1 cellular context compared by ENCODE assay signal in the genomic region with DNA sequence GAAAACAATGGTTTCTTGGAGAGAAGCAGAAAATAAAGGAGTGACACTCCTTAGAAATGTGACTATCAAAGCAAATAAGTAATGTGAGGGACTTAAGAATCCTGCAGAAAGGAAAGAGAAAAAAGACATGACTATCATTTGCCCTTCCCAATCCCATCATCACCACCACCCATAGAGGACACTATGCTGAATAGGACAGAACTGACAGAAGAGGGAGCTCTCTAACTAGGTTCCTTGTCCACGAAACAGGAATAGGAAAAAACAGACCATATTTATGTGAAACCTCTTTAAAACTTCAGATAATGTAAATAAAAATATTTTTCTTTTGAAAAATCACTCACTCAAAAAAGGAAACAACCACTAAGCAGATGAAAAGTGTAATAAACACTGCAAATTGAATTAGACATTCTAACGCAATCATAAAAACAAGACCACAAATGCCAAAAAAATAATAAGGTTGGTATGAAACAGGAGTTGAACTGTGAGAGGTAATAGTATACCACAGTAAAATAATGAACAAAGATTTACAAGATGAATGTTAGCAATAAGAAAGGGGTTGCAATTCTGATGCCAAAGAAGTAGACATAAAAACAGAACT.
A peak's percentile ranks its signal among the peaks of the same experiment; 100 is the strongest.
TF ChIP-seq lines count a peak whose summit lies in the region.

No MANE protein-coding gene starts in this region.

TF ChIP-seq in K562, 482 proteins besides CTCF, POLR2A, EP300 and RAD21 (continued from another document):
- TF ChIP-seq ARID2 (IDR thresholded peaks at IDR 0.05) = peak; percentile 87
- no peak for TF ChIP-seq JUNB (CRISPR knock-in tag; conservative IDR thresholded peaks at IDR 0.05)
- TF ChIP-seq THRAP3 (IDR thresholded peaks at IDR 0.05; ENCODE audit: borderline replicate concordance) = no peak
- TF ChIP-seq TSC22D4 (tag; IDR thresholded peaks at IDR 0.05) = no peak
- TF ChIP-seq GTF2F1 (IDR thresholded peaks at IDR 0.05; ENCODE audit: low read depth, low read length) = no peak
- TF ChIP-seq CC2D1A (IDR thresholded peaks at IDR 0.05) = peak; percentile 49; the same call in 1 of the 2 replicates
- no peak for TF ChIP-seq ZBTB8A (IDR thresholded peaks at IDR 0.05; ENCODE audit: partially characterized antibody)
- TF ChIP-seq E2F3 (CRISPR knock-in tag; IDR thresholded peaks at IDR 0.05) = no peak
- TF ChIP-seq ZNF217 (CRISPR knock-in tag; IDR thresholded peaks at IDR 0.05) = no peak
- TF ChIP-seq, protein P1, sequence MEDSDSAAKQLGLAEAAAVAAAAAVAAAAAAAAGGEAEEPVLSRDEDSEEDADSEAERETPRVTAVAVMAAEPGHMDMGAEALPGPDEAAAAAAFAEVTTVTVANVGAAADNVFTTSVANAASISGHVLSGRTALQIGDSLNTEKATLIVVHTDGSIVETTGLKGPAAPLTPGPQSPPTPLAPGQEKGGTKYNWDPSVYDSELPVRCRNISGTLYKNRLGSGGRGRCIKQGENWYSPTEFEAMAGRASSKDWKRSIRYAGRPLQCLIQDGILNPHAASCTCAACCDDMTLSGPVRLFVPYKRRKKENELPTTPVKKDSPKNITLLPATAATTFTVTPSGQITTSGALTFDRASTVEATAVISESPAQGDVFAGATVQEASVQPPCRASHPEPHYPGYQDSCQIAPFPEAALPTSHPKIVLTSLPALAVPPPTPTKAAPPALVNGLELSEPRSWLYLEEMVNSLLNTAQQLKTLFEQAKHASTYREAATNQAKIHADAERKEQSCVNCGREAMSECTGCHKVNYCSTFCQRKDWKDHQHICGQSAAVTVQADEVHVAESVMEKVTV (CRISPR knock-in tag; IDR thresholded peaks at IDR 0.05) = peak; percentile 67
- TF ChIP-seq, protein P2, sequence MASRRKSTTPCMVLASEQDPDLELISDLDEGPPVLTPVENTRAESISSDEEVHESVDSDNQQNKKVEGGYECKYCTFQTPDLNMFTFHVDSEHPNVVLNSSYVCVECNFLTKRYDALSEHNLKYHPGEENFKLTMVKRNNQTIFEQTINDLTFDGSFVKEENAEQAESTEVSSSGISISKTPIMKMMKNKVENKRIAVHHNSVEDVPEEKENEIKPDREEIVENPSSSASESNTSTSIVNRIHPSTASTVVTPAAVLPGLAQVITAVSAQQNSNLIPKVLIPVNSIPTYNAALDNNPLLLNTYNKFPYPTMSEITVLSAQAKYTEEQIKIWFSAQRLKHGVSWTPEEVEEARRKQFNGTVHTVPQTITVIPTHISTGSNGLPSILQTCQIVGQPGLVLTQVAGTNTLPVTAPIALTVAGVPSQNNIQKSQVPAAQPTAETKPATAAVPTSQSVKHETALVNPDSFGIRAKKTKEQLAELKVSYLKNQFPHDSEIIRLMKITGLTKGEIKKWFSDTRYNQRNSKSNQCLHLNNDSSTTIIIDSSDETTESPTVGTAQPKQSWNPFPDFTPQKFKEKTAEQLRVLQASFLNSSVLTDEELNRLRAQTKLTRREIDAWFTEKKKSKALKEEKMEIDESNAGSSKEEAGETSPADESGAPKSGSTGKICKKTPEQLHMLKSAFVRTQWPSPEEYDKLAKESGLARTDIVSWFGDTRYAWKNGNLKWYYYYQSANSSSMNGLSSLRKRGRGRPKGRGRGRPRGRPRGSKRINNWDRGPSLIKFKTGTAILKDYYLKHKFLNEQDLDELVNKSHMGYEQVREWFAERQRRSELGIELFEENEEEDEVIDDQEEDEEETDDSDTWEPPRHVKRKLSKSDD (conservative IDR thresholded peaks at IDR 0.05; ENCODE audit: low read length) = no peak
- TF ChIP-seq, protein P3, sequence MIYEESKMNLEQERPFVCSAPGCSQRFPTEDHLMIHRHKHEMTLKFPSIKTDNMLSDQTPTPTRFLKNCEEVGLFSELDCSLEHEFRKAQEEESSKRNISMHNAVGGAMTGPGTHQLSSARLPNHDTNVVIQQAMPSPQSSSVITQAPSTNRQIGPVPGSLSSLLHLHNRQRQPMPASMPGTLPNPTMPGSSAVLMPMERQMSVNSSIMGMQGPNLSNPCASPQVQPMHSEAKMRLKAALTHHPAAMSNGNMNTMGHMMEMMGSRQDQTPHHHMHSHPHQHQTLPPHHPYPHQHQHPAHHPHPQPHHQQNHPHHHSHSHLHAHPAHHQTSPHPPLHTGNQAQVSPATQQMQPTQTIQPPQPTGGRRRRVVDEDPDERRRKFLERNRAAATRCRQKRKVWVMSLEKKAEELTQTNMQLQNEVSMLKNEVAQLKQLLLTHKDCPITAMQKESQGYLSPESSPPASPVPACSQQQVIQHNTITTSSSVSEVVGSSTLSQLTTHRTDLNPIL (CRISPR knock-in tag; IDR thresholded peaks at IDR 0.05) = no peak
- peak; percentile 88 for TF ChIP-seq SMC3 (conservative IDR thresholded peaks at IDR 0.05; ENCODE audit: insufficient read depth, low read depth, low read length)
- TF ChIP-seq ZNF507 (tag; conservative IDR thresholded peaks at IDR 0.05) = no peak
- TF ChIP-seq, protein P4, sequence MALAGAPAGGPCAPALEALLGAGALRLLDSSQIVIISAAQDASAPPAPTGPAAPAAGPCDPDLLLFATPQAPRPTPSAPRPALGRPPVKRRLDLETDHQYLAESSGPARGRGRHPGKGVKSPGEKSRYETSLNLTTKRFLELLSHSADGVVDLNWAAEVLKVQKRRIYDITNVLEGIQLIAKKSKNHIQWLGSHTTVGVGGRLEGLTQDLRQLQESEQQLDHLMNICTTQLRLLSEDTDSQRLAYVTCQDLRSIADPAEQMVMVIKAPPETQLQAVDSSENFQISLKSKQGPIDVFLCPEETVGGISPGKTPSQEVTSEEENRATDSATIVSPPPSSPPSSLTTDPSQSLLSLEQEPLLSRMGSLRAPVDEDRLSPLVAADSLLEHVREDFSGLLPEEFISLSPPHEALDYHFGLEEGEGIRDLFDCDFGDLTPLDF (CRISPR knock-in tag; IDR thresholded peaks at IDR 0.05) = no peak
- TF ChIP-seq GABPB2 (CRISPR knock-in tag; conservative IDR thresholded peaks at IDR 0.05) = no peak
- no peak for TF ChIP-seq ZKSCAN8 (CRISPR knock-in tag; IDR thresholded peaks at IDR 0.05)
- no peak for TF ChIP-seq ZSCAN29 (IDR thresholded peaks at IDR 0.05)
- TF ChIP-seq ZFP1 (CRISPR knock-in tag; IDR thresholded peaks at IDR 0.05) = no peak
TF ChIP-seq in K562: peak in this region for 4.
